ENCODE assay signal across 9 cellular contexts in the genomic region with DNA sequence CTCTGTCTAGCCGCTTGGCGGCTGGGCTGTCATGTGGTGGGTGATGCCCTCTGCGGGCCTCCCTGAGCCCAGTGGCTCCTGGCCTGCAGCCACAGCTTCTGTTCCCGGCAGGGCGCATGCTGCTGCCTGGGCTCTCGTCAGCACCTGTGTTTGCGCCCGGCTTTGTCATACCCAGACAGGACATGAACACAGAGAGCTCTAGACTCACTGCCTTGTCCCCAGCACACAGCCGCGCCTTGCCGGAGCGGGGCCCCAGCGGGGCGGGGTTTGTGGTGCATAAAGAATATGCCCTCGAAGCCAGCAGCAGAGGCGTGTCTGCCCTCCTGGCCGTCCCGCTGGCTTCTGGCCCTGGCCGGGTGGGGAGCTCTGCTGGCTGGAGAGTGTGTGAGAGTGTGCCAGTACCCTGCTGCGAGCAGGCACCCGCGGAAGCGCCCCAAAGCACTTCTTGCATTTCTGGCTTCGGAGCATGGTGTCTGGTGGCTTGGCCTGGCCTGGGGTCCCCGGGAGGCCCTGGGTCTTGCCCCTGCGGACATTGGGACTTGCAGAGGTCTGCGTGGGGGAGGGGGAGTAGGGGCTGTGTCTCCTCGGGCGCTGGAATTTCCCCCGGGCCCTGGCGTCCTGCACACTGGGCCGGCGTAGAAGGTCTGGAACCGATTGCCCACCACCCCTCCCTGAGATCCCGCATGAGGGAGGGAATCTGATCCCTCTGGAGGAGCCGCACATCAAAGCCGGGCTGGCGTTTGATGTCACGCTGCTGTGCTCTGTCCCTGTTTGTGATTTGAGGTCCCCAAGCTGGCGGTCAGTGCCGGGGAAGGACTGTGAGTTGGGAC. TPM values are rescaled to one million over a fixed set of nuclear protein-coding genes. Genes with fewer than 3 reads are reported as not detected.
DNase-seq lines count a peak whose midpoint lies in the region; ATAC-seq and TF ChIP-seq lines count a peak whose summit lies in the region.
"Had no signal": no experiment of that assay in that cellular context is flagged by ENCODE, and none has a peak within 500 bp of the region (broad histone marks: within the 10 kb centered on the region; RNA-seq: fewer than 3 reads in every experiment).

No MANE protein-coding gene starts in this region.

- H3K79me1 ChIP-seq in IMR-90 (ENCODE audit: low read depth in 1 of 2, low read length in 2 of 2), result peaks cover 9 to 27% of the 10 kb centered on the region in 2 experiments; a peak in 3 of 4 replicates

- no peak for TF ChIP-seq CTCF in IMR-90 (conservative IDR thresholded peaks at IDR 0.05; ENCODE audit: low read depth, low read length)
- TF ChIP-seq CTCF in body of pancreas (IDR thresholded peaks at IDR 0.05), result peak in 3 of 7 experiments; percentile 14 to 41 (median 41)
- peak in 1 of 7 experiments; percentile 25 for TF ChIP-seq CTCF in stomach (IDR thresholded peaks at IDR 0.05)

- in situ Hi-C loops in IMR-90 (cut with MboI; ENCODE audit: low sequenced_read_pairs), result no loop called here

- CTCF ChIA-PET in IMR-90 (lab: Yijun Ruan, JAX), result interaction anchor here (1.2 kb wide), 1 partner anchor 32 kb away, joined by 3 read pairs; no protein-coding TSS in a partner anchor

- no TSS peak for BruUV-seq in IMR-90 (replicated peaks; lab: Mats Ljungman, UMichigan)

- no peak overlapping the region for H3K14ac ChIP-seq in IMR-90 (replicated peaks; ENCODE audit: low read depth, low read length)

- H3K23ac ChIP-seq in IMR-90 (ENCODE audit: low read depth, low read length), result no peak overlapping the region

- peaks cover 6% of the 10 kb centered on the region for H4K20me1 ChIP-seq in IMR-90 (ENCODE audit: insufficient read depth, low read length)

- dilution Hi-C loops in IMR-90 (cut with HindIII; ENCODE audit: low sequenced_read_pairs, unreplicated experiment), result no loop called here

- intact Hi-C loops in IMR-90 (cut with micrococcal nuclease), result loop anchor here (1.0 kb wide), 1 partner anchor 14 kb away; no protein-coding TSS in a partner anchor
- intact Hi-C loops in body of pancreas (cut with DNase I), result no loop called here
- intact Hi-C loops in stomach (cut with DNase I; ENCODE audit: low total_unique reads), result no loop called here

- peaks cover 14% of the 10 kb centered on the region for H3K36me3 ChIP-seq in IMR-90 (ENCODE audit: control insufficient read depth, insufficient read depth, low read length)
- no peaks in the 10 kb centered on the region for H3K36me3 ChIP-seq in body of pancreas (replicated peaks in 1 of 2; ENCODE audit: insufficient read depth in 1 of 2, low read depth in 2 of 2)
- H3K36me3 ChIP-seq in iPS-20b (ENCODE audit: insufficient read depth, low read depth, low read length), result no peaks in the 10 kb centered on the region
- peaks cover 0 to 59% (median 34%) of the 10 kb centered on the region in 4 donors for H3K36me3 ChIP-seq in stomach

- no peak overlapping the region for H3K4me2 ChIP-seq in IMR-90 (ENCODE audit: low read depth, low read length)

- H2BK5ac ChIP-seq in IMR-90 (ENCODE audit: low read depth, low read length, poor library complexity, severe bottlenecking), result no peak overlapping the region

- TF ChIP-seq EP300 in stomach (IDR thresholded peaks at IDR 0.05), result no peak

- no peak overlapping the region for H4K91ac ChIP-seq in IMR-90 (ENCODE audit: insufficient read depth, low read depth, low read length)

- WGBS in IMR-90 (ENCODE audit: extremely low coverage in 2 of 2, insufficient read length in 1 of 2), 2 experiments, result 65% methylated on average over 4 of the region's 41 CpGs; no CpG with 5 or more reads in 1 of the 2 experiments
- 18 to 46% methylated on average over 14 to 41 of the region's 41 CpGs for WGBS in body of pancreas, 2 donors
- WGBS in stomach, 5 donors, result 22 to 32% (median 25%) methylated on average over 16 to 41 of the region's 41 CpGs

- no peak for TF ChIP-seq RAD21 in IMR-90 (IDR thresholded peaks at IDR 0.05; ENCODE audit: low read length)

- H4K5ac ChIP-seq in IMR-90 (ENCODE audit: low read depth, low read length), result no peak overlapping the region

- ATAC-seq in IMR-90 (ENCODE audit: low read depth) (peak; percentile 89), body of pancreas (peak; percentile 91), GM21526 (IDR thresholded peaks at IDR 0.05; ENCODE audit: low FRiP score, unreplicated experiment) (no peak)
- ATAC-seq: K562 had no signal

- H3K9me3 ChIP-seq in IMR-90 (ENCODE audit: control insufficient read depth, insufficient read depth, low read length) (no peaks in the 10 kb centered on the region), body of pancreas (no peaks in the 10 kb centered on the region), iPS-20b (ENCODE audit: insufficient read depth, low read depth, low read length) (no peaks in the 10 kb centered on the region), stomach (no peaks in the 10 kb centered on the region)

- H2AK9ac ChIP-seq in IMR-90 (replicated peaks; ENCODE audit: low read depth, low read length, poor library complexity), result peak overlapping the region; percentile 75

- H3K27ac ChIP-seq in IMR-90 (ENCODE audit: insufficient read depth, low read length) (no peak overlapping the region), body of pancreas (peak overlapping the region; percentile 67 to 77 (median 74)), iPS-20b (ENCODE audit: low read length) (no peak overlapping the region), stomach (peak overlapping the region; percentile 61 to 77 (median 76))

- no peaks in the 10 kb centered on the region for H3K9me1 ChIP-seq in IMR-90 (ENCODE audit: insufficient read depth, low read length)

- DNase-seq in IMR-90, result peak; percentile 31
- DNase-seq in body of pancreas, result peak; percentile 86 to 96 (median 92)
- DNase-seq in stomach, result peak; percentile 96
- no peak for DNase-seq in GDM1 (lab: John Stamatoyannopoulos, UW)
- no peak for DNase-seq in T-helper 2 cell
- DNase-seq in NOMO-1 treated with DMSO at 0.1 percent for 48 hours (lab: John Stamatoyannopoulos, UW; ENCODE audit: unreplicated experiment), result no peak

- no peak overlapping the region for H2BK20ac ChIP-seq in IMR-90 (ENCODE audit: low read depth, low read length)

- POLR2A ChIA-PET in IMR-90 (lab: Charles Lee; ENCODE audit: unreplicated experiment), result no interaction called here

- H3K27me3 ChIP-seq in IMR-90 (ENCODE audit: control insufficient read depth, insufficient read depth, low read length), result no peaks in the 10 kb centered on the region
- no peaks in the 10 kb centered on the region for H3K27me3 ChIP-seq in body of pancreas
- no peaks in the 10 kb centered on the region for H3K27me3 ChIP-seq in iPS-20b (ENCODE audit: insufficient read depth, low read length)
- no peaks in the 10 kb centered on the region for H3K27me3 ChIP-seq in stomach

- no peak overlapping the region for H3K18ac ChIP-seq in IMR-90 (ENCODE audit: low read depth, low read length)

- H3K4me1 ChIP-seq in IMR-90 (ENCODE audit: control insufficient read depth, insufficient read depth, low read length) (peaks cover 13% of the 10 kb centered on the region), body of pancreas (peaks cover 24% of the 10 kb centered on the region), iPS-20b (ENCODE audit: insufficient read depth, low read length) (peaks cover 5% of the 10 kb centered on the region; the same call in 1 of the 2 replicates), stomach (peaks cover 20 to 53% (median 51%) of the 10 kb centered on the region in 4 donors)

- H3K4me3 ChIP-seq in IMR-90 (ENCODE audit: insufficient read depth, low read depth, low read length) (no peak overlapping the region), body of pancreas (no peak overlapping the region), iPS-20b (ENCODE audit: low read length) (no peak overlapping the region), stomach (peak overlapping the region in 3 of 4 donors; percentile 17 to 28 (median 22))
- H3K4me3 ChIP-seq: K562 had no signal

- TF ChIP-seq POLR2A in IMR-90 (IDR thresholded peaks at IDR 0.05; ENCODE audit: low read depth, low read length) (no peak), body of pancreas (IDR thresholded peaks at IDR 0.05) (peak in 2 of 3 donors; percentile 23 to 27), stomach (IDR thresholded peaks at IDR 0.05) (no peak)

- peak overlapping the region in 1 of 2 experiments; percentile 13; a peak in 1 of 4 replicates for H4K8ac ChIP-seq in IMR-90 (ENCODE audit: low read depth in 2 of 2, low read length in 2 of 2)

- no peak overlapping the region for H2BK15ac ChIP-seq in IMR-90 (ENCODE audit: low read depth, low read length)

- no peak overlapping the region for H3K9ac ChIP-seq in IMR-90 (ENCODE audit: low read depth, low read length)
- peak overlapping the region; percentile 39; the same call in 1 of the 2 replicates for H3K9ac ChIP-seq in iPS-20b (ENCODE audit: low read depth, low read length)

- no peak overlapping the region for H3K56ac ChIP-seq in IMR-90 (ENCODE audit: extremely low read depth, insufficient read depth, low read length)

- peak overlapping the region; percentile 61 for H2AFZ ChIP-seq in IMR-90 (replicated peaks; ENCODE audit: low read length, poor library complexity)

- H3K4ac ChIP-seq in IMR-90 (ENCODE audit: low read depth, low read length), result peak overlapping the region; percentile 26; the same call in 1 of the 2 replicates

- no peak overlapping the region for H2AK5ac ChIP-seq in IMR-90 (ENCODE audit: low read depth, low read length)

- H2BK120ac ChIP-seq in IMR-90 (ENCODE audit: low read depth, low read length), result no peak overlapping the region

RNA-seq across cellular contexts. Expression of a gene that starts 14.5 kb away (rescaled TPM):
- total RNA-seq in IMR-90 (2012; rRNA removed), result 7.2 and 8.3 TPM in 2 replicates
- 17.2 and 26.0 TPM in 2 replicates for polyA plus RNA-seq in IMR-90 (2012; rRNA removed)
- polyA plus RNA-seq in IMR-90 (2012; cell fraction: cytosol; rRNA removed), result 22.0 and 24.6 TPM in 2 replicates
- 57.3 and 145 TPM in 2 replicates for polyA plus RNA-seq in IMR-90 (2012; cell fraction: nucleus; rRNA removed; ENCODE audit: low replicate concordance)
- 10 to 100 TPM; 17.9 to 57.4 TPM for total RNA-seq in body of pancreas
- total RNA-seq in stomach, result 100 to 1,000 TPM in 1 of 5 donors, 10 to 100 TPM in 4; 11.7 to 143 (median 34.8) TPM
- polyA plus RNA-seq in stomach, result 10 to 100 TPM; 56.9 to 82.0 (median 60.8) TPM

RNA-seq across cellular contexts. Expression of a gene that starts 30.8 kb away (rescaled TPM):
- 44.8 and 45.3 TPM in 2 replicates for total RNA-seq in IMR-90 (2012; rRNA removed)
- polyA plus RNA-seq in IMR-90 (2012; rRNA removed), result 86.8 and 100 TPM in 2 replicates
- 102 and 133 TPM in 2 replicates for polyA plus RNA-seq in IMR-90 (2012; cell fraction: cytosol; rRNA removed)
- 82.2 and 166 TPM in 2 replicates for polyA plus RNA-seq in IMR-90 (2012; cell fraction: nucleus; rRNA removed; ENCODE audit: low replicate concordance)
- 10 to 100 TPM; 16.5 to 24.4 TPM for total RNA-seq in body of pancreas
- 100 to 1,000 TPM in 2 of 5 donors, 10 to 100 TPM in 3; 22.0 to 213 (median 53.1) TPM for total RNA-seq in stomach
- polyA plus RNA-seq in stomach, result 100 to 1,000 TPM; 142 to 231 (median 215) TPM

RNA-seq across cellular contexts. Expression of a gene that starts 30.9 kb away (rescaled TPM):
- total RNA-seq in IMR-90 (2012; rRNA removed) (not detected in 2 replicates), body of pancreas (under 1 TPM in 1 of 2 donors, not detected in 1; 0.33 TPM), stomach (1 to 10 TPM in 1 of 5 donors, under 1 TPM in 1, not detected in 3; 0.58 to 1.5 TPM)
- polyA plus RNA-seq in IMR-90 (2012; rRNA removed) (0.05 and 0.06 TPM in 2 replicates), stomach (1 to 10 TPM in 1 of 3 donors, under 1 TPM in 2; 0.37 to 3.8 (median 0.46) TPM)
- polyA plus RNA-seq in IMR-90 (2012; cell fraction: cytosol; rRNA removed), result 0.03 and 0.07 TPM in 2 replicates
- 0.07 and 0.22 TPM in 2 replicates for polyA plus RNA-seq in IMR-90 (2012; cell fraction: nucleus; rRNA removed; ENCODE audit: low replicate concordance)

RNA-seq across cellular contexts. Expression of a gene that starts 31.2 kb away (rescaled TPM):
- total RNA-seq in IMR-90 (2012; rRNA removed), result 7.2 and 7.8 TPM in 2 replicates
- polyA plus RNA-seq in IMR-90 (2012; rRNA removed), result 10.2 and 10.9 TPM in 2 replicates
- polyA plus RNA-seq in IMR-90 (2012; cell fraction: cytosol; rRNA removed), result 6.8 and 8.0 TPM in 2 replicates
- polyA plus RNA-seq in IMR-90 (2012; cell fraction: nucleus; rRNA removed; ENCODE audit: low replicate concordance), result 46.7 and 84.8 TPM in 2 replicates
- total RNA-seq in body of pancreas, result 10 to 100 TPM in 1 of 2 donors, 1 to 10 TPM in 1; 8.0 to 36.3 TPM
- 100 to 1,000 TPM in 1 of 5 donors, 10 to 100 TPM in 3, 1 to 10 TPM in 1; 8.3 to 171 (median 42.9) TPM for total RNA-seq in stomach
- 10 to 100 TPM; 12.7 to 21.1 (median 20.9) TPM for polyA plus RNA-seq in stomach

RNA-seq across cellular contexts. Expression of a gene that starts 39.6 kb away (rescaled TPM):
- total RNA-seq in IMR-90 (2012; rRNA removed), result 5.7 and 7.2 TPM in 2 replicates
- polyA plus RNA-seq in IMR-90 (2012; rRNA removed), result 23.4 and 32.0 TPM in 2 replicates
- polyA plus RNA-seq in IMR-90 (2012; cell fraction: cytosol; rRNA removed), result 34.9 and 48.2 TPM in 2 replicates
- 20.2 and 75.8 TPM in 2 replicates for polyA plus RNA-seq in IMR-90 (2012; cell fraction: nucleus; rRNA removed; ENCODE audit: low replicate concordance)
- total RNA-seq in body of pancreas, result 1 to 10 TPM in 1 of 2 donors, not detected in 1; 3.1 TPM
- 10 to 100 TPM in 1 of 5 donors, 1 to 10 TPM in 3, not detected in 1; 1.2 to 11.6 (median 2.5) TPM for total RNA-seq in stomach
- 10 to 100 TPM; 13.1 to 24.8 (median 16.2) TPM for polyA plus RNA-seq in stomach

Comparison
In these comparisons a context has a peak if more than half of its experiments do, and no peak if none do; other contexts are left out.
1. DNase-seq: peak in IMR-90 (single experiment), body of pancreas (4 of 4) and stomach (single experiment); none in GDM1 (single experiment), T-helper 2 cell (0 of 5) and NOMO-1 treated with DMSO at 0.1 percent for 48 hours (single experiment).
2. H3K27ac ChIP-seq: peak in body of pancreas (4 of 4) and stomach (5 of 5); none in IMR-90 (single experiment) and iPS-20b (single experiment).
3. H3K4me3 ChIP-seq: peak in stomach (3 of 4); none in IMR-90 (single experiment), body of pancreas (0 of 2) and iPS-20b (single experiment).
4. POLR2A ChIP-seq: peak in body of pancreas (2 of 3); none in IMR-90 (single experiment) and stomach (0 of 4).